In genomic region chr15:47507221-47507985, GRCh38 we compare ENCODE assay signal across 20 cellular contexts.
"Had no signal": no experiment of that assay in that cellular context is flagged by ENCODE, and none has a peak within 500 bp of the region (broad histone marks: within the 10 kb centered on the region; RNA-seq: fewer than 3 reads in every experiment).

No MANE protein-coding gene starts in this region.

- H3K36me3 ChIP-seq: colonic mucosa, left lung, right atrium auricular region, tibial nerve, vagina had no signal

- ATAC-seq: activated CD8-positive, alpha-beta T cell treated with anti-CD3 and anti-CD28 coated beads for 36 hours; activated naive CD4-positive, alpha-beta T cell treated with anti-CD3 and anti-CD28 coated beads, Interleukin-2, amount 50 U/mL, for 72 hours; left lung; natural killer cell had no signal

- FAIRE-seq: endometrium had no signal

- H3K9me3 ChIP-seq: colonic mucosa, left lung, right atrium auricular region, tibial nerve, vagina had no signal

- H3K4me3 Mint-ChIP-seq: activated B cell treated with CpG ODN at 0.5 μM for 24 hours; activated CD8-positive, alpha-beta T cell treated with anti-CD3 and anti-CD28 coated beads for 36 hours; memory B cell; natural killer cell had no signal

- H2AFZ ChIP-seq: hepatocyte had no signal

- H3K79me2 ChIP-seq: hepatocyte had no signal

- H3K4me1 Mint-ChIP-seq: memory B cell had no signal

- H3K4me3 ChIP-seq: colonic mucosa, hepatocyte, left lung, right atrium auricular region, tibial nerve, vagina had no signal

- H3K4me1 ChIP-seq: colonic mucosa, vagina had no signal

- H3K4me2 ChIP-seq: hepatocyte had no signal

- H3K27ac Mint-ChIP-seq: activated B cell treated with CpG ODN at 0.5 μM for 24 hours; activated CD8-positive, alpha-beta T cell treated with anti-CD3 and anti-CD28 coated beads for 36 hours; activated naive CD4-positive, alpha-beta T cell treated with anti-CD3 and anti-CD28 coated beads, Interleukin-2, amount 50 U/mL, for 72 hours; memory B cell; natural killer cell had no signal

- H3K9me3 Mint-ChIP-seq: activated B cell treated with CpG ODN at 0.5 μM for 24 hours; activated CD8-positive, alpha-beta T cell treated with anti-CD3 and anti-CD28 coated beads for 36 hours; memory B cell had no signal

- H3K27ac ChIP-seq: colonic mucosa, hepatocyte, left lung, tibial nerve, vagina had no signal

- H3K27me3 Mint-ChIP-seq: activated B cell treated with CpG ODN at 0.5 μM for 24 hours had no signal

- DNase-seq: activated B cell treated with CpG ODN at 0.5 μM for 24 hours; activated CD4-positive, alpha-beta T cell treated with anti-CD3 and anti-CD28 coated beads for 48 hours; activated CD8-positive, alpha-beta memory T cell treated with anti-CD3 and anti-CD28 coated beads, Interleukin-2, amount 50 U/mL, for 4 hours; activated CD8-positive, alpha-beta T cell treated with anti-CD3 and anti-CD28 coated beads for 36 hours; activated gamma-delta T cell; activated T-cell treated with anti-CD3 and anti-CD28 coated beads, Interleukin-2, amount 50 U/mL, for 48 hours; colonic mucosa; islet precursor cell; left lung; natural killer cell; stimulated activated CD4-positive, alpha-beta T cell treated with anti-CD3 and anti-CD28 coated beads, Interleukin-15, amount 100 ng/mL, for 24 hours; stimulated activated CD4-positive, alpha-beta T cell treated with anti-CD3 and anti-CD28 coated beads, Interleukin-4, amount 100 ng/mL, for 1 hour; stimulated activated naive CD4-positive, alpha-beta T cell had no signal

- H3K36me3 Mint-ChIP-seq: activated naive CD4-positive, alpha-beta T cell treated with anti-CD3 and anti-CD28 coated beads, Interleukin-2, amount 50 U/mL, for 72 hours; memory B cell; natural killer cell had no signal

- H3K27me3 ChIP-seq: colonic mucosa, hepatocyte, left lung, right atrium auricular region, tibial nerve, vagina had no signal
